ENCODE assay signal across 1 cellular context in genomic region chr10:21170216-21170615, GRCh38.
TF ChIP-seq lines count a peak whose summit lies in the region.

No MANE protein-coding gene starts in this region.

TF ChIP-seq in HEK293, 187 proteins besides CTCF, POLR2A, EP300 and RAD21 (continued from another document):
- no peak for TF ChIP-seq SETDB1 (IDR thresholded peaks at IDR 0.05; ENCODE audit: insufficient read length, low read length)
- no peak for TF ChIP-seq ZNF18 (tag by site-specific recombination; IDR thresholded peaks at IDR 0.05)
- TF ChIP-seq TCF7L2 (IDR thresholded peaks at IDR 0.05; ENCODE audit: borderline replicate concordance, low read depth, low read length) = peak; percentile 79; the same call in 1 of the 2 replicates
- peak; percentile 78 for TF ChIP-seq PRDM4 (tag by site-specific recombination; IDR thresholded peaks at IDR 0.05)
TF ChIP-seq in HEK293: peak in this region for 9.
